18 cellular contexts compared by ENCODE assay signal in the genomic region with DNA sequence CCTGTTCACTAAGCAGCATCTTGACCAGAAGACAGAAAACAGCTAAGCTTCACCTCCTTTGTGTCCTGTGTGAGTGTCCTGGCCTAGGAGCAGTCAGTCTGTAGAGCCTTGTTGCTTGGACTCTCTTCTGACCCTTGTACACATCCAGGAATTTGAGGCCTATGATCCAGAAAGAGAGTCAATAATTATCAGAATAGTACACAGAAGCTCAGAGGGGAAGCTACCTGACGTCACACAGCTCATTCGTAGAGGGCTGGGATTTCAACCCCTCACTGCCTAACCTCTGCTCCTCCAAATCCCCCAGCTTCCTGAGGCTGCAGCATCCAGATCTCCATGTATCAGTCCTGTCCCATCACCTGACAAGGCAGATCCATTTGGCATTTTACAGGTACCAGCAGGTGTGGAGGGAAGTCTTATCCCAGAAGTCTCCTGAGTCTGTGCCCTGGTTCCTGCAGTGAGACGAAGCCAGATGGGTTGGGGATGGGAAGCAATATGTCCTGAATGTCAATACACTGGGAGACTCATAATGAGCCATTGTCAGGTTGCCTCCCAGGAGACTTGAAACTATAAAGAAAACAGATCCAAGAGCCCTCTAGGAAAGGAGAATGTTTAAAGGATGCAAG.
A peak's percentile ranks its signal among the peaks of the same experiment; 100 is the strongest.
DNase-seq lines count a peak whose midpoint lies in the region; ATAC-seq and TF ChIP-seq lines count a peak whose summit lies in the region.
"Had no signal": no experiment of that assay in that cellular context is flagged by ENCODE, and none has a peak within 500 bp of the region (broad histone marks: within the 10 kb centered on the region; RNA-seq: fewer than 3 reads in every experiment).

No MANE protein-coding gene starts in this region.

- peak; percentile 5 for DNase-seq in SK-MEL-5 (ENCODE audit: low read depth, low spot score)
- peak; percentile 18 for DNase-seq in left kidney (ENCODE audit: low read depth, low spot score)
- DNase-seq in neuronal stem cell (ENCODE audit: low spot score): no peak
- DNase-seq in mammary epithelial cell: no peak
- DNase-seq in NCI-H345 (lab: John Stamatoyannopoulos, UW): no peak
- DNase-seq in mucosa of descending colon: no peak
- DNase-seq: DMS153, H9, IMR-90, Kasumi-1, NCI-H1105 treated with DMSO at 0.1 percent for 48 hours, NCI-H1930, NCI-H526, OCI-M1, RPMI8226 had no signal

- WGBS in neuronal stem cell (ENCODE audit: extremely low coverage in 2 of 2, insufficient read length in 2 of 2, insufficient replicate concordance in 1 of 2), 2 donors: no CpG with 5 or more reads among the region's 3 CpGs
- WGBS in mammary epithelial cell (ENCODE audit: low coverage, missing lambda C conversion rate): 65% methylated on average over 3 of the region's 3 CpGs

- no peak overlapping the region for H3K4ac ChIP-seq in neuronal stem cell (ENCODE audit: low read length)

- H4K20me1 ChIP-seq in mammary epithelial cell (ENCODE audit: insufficient read depth, low read length): no peaks in the 10 kb centered on the region
- H4K20me1 ChIP-seq: BLaER1 had no signal

- H3K23ac ChIP-seq in neuronal stem cell (ENCODE audit: low read depth, low read length, poor library complexity): no peak overlapping the region

- no peak overlapping the region for H2AK5ac ChIP-seq in neuronal stem cell (ENCODE audit: low read depth, low read length)

- H2BK5ac ChIP-seq in neuronal stem cell (ENCODE audit: low read length): no peak overlapping the region

- no peak overlapping the region for H4K91ac ChIP-seq in neuronal stem cell (ENCODE audit: low read depth, low read length, poor library complexity)

- no peaks in the 10 kb centered on the region for H3K79me1 ChIP-seq in neuronal stem cell (ENCODE audit: low read depth, low read length)

- no TSS peak for BruUV-seq in mammary epithelial cell (replicated peaks; lab: Mats Ljungman, UMichigan)

- no peak overlapping the region for H3K4me3 ChIP-seq in HUES6 (ENCODE audit: low read depth, low read length)
- no peak overlapping the region for H3K4me3 ChIP-seq in neuronal stem cell (ENCODE audit: low read length in 2 of 2)
- H3K4me3 ChIP-seq in mammary epithelial cell (replicated peaks in 1 of 3; ENCODE audit: insufficient read depth in 1 of 3, low read depth in 2 of 3, low read length in 3 of 3): no peak overlapping the region
- H3K4me3 ChIP-seq in mucosa of descending colon: no peak overlapping the region
- H3K4me3 ChIP-seq: BLaER1, GM12878 had no signal

- H2BK120ac ChIP-seq in neuronal stem cell (ENCODE audit: low read depth, low read length): no peak overlapping the region

- H4K8ac ChIP-seq in neuronal stem cell (ENCODE audit: low read depth, low read length): no peak overlapping the region

- H3K9ac ChIP-seq in HUES6 (ENCODE audit: low read length) (peak overlapping the region; percentile 68), neuronal stem cell (ENCODE audit: low read depth, low read length, poor library complexity) (no peak overlapping the region), mammary epithelial cell (ENCODE audit: insufficient read depth, low read length) (no peak overlapping the region)
- H3K9ac ChIP-seq: BLaER1 had no signal

- dilution Hi-C loops in mammary epithelial cell (cut with HindIII; ENCODE audit: low sequenced_read_pairs): no loop called here

- no peak overlapping the region for H3K4me2 ChIP-seq in neuronal stem cell (ENCODE audit: insufficient read depth, low read length, poor library complexity, severe bottlenecking)
- H3K4me2 ChIP-seq in mammary epithelial cell (ENCODE audit: insufficient read depth, low read depth, low read length): no peak overlapping the region
- H3K4me2 ChIP-seq: BLaER1 had no signal

- H3K36me3 ChIP-seq in HUES6 (ENCODE audit: control insufficient read depth, insufficient read depth, low read length): no peaks in the 10 kb centered on the region
- H3K36me3 ChIP-seq in neuronal stem cell (replicated peaks in 1 of 2; ENCODE audit: control insufficient read depth in 2 of 2, insufficient read depth in 2 of 2, low read length in 2 of 2): no peaks in the 10 kb centered on the region
- H3K36me3 ChIP-seq in mammary epithelial cell (ENCODE audit: insufficient read depth, low read length): no peaks in the 10 kb centered on the region
- H3K36me3 ChIP-seq in mucosa of descending colon (ENCODE audit: low read depth): no peaks in the 10 kb centered on the region
- H3K36me3 ChIP-seq: BLaER1 had no signal

- H3K27me3 ChIP-seq in HUES6 (ENCODE audit: control insufficient read depth, insufficient read depth, low read length) (no peaks in the 10 kb centered on the region), neuronal stem cell (ENCODE audit: control insufficient read depth in 3 of 3, insufficient read depth in 3 of 3, low read depth in 1 of 3, low read length in 3 of 3) (no peaks in the 10 kb centered on the region), mammary epithelial cell (ENCODE audit: insufficient read depth, low read length) (no peaks in the 10 kb centered on the region)
- H3K27me3 ChIP-seq: BLaER1 had no signal

- H3K27ac ChIP-seq in HUES6 (ENCODE audit: low read depth, low read length): peak overlapping the region; percentile 36; the same call in 1 of the 2 replicates
- H3K27ac ChIP-seq in neuronal stem cell (replicated peaks; ENCODE audit: low read length): no peak overlapping the region
- H3K27ac ChIP-seq in mammary epithelial cell (ENCODE audit: insufficient read depth, low read depth, low read length): no peak overlapping the region
- H3K27ac ChIP-seq: BLaER1 had no signal

- ATAC-seq in mucosa of descending colon: no peak
- ATAC-seq: GM12878 had no signal

- no peak overlapping the region for H2BK12ac ChIP-seq in neuronal stem cell (ENCODE audit: low read length)

- peak overlapping the region; percentile 19 for H2AFZ ChIP-seq in neuronal stem cell (ENCODE audit: low read length)
- no peak overlapping the region for H2AFZ ChIP-seq in mammary epithelial cell (ENCODE audit: low read depth, low read length)

- H2BK15ac ChIP-seq in neuronal stem cell (ENCODE audit: low read length): no peak overlapping the region

- CTCF ChIA-PET in mammary epithelial cell (lab: Charles Lee; ENCODE audit: low non-redundant PET): no interaction called here

- H3K4me1 ChIP-seq in HUES6 (ENCODE audit: control insufficient read depth, insufficient read depth, low read length): peaks cover 21% of the 10 kb centered on the region; the same call in 1 of the 2 replicates
- H3K4me1 ChIP-seq in neuronal stem cell (ENCODE audit: control insufficient read depth in 2 of 2, insufficient read depth in 1 of 2, low read depth in 1 of 2, low read length in 2 of 2): peaks cover 9% of the 10 kb centered on the region in 2 donors
- H3K4me1 ChIP-seq in mammary epithelial cell (ENCODE audit: insufficient read depth, low read length): no peaks in the 10 kb centered on the region
- H3K4me1 ChIP-seq in mucosa of descending colon (ENCODE audit: low read depth): no peaks in the 10 kb centered on the region
- H3K4me1 ChIP-seq: BLaER1 had no signal

- TF ChIP-seq CTCF in mammary epithelial cell (conservative IDR thresholded peaks at IDR 0.05 in 1 of 2, IDR thresholded peaks at IDR 0.05 in 1 of 2; ENCODE audit: extremely low read depth in 1 of 2, insufficient read depth in 1 of 2, low read depth in 1 of 2, low read length in 2 of 2) (no peak), mucosa of descending colon (IDR thresholded peaks at IDR 0.05) (no peak)

- H3K14ac ChIP-seq in neuronal stem cell (ENCODE audit: low read length): no peak overlapping the region

- 0 out of 2 replicates have a peak, but pooled peaks cover 8% of the 10 kb centered on the region for H3K9me3 ChIP-seq in HUES6 (ENCODE audit: control insufficient read depth, insufficient read depth, low read depth, low read length)
- peaks cover 0 to 3% of the 10 kb centered on the region in 2 donors for H3K9me3 ChIP-seq in neuronal stem cell (replicated peaks in 1 of 2; ENCODE audit: control insufficient read depth in 2 of 2, insufficient read depth in 1 of 2, low read depth in 1 of 2, low read length in 2 of 2)
- H3K9me3 ChIP-seq in mammary epithelial cell (replicated peaks; ENCODE audit: insufficient read depth, low read length): no peaks in the 10 kb centered on the region
- no peaks in the 10 kb centered on the region for H3K9me3 ChIP-seq in mucosa of descending colon
- H3K9me3 ChIP-seq: BLaER1 had no signal

- H3K18ac ChIP-seq in neuronal stem cell (ENCODE audit: low read length): no peak overlapping the region

- H3K79me2 ChIP-seq in mammary epithelial cell (ENCODE audit: insufficient read depth, low read length): no peaks in the 10 kb centered on the region

- intact Hi-C loops in mammary epithelial cell (cut with micrococcal nuclease): no loop called here
- intact Hi-C loops in mucosa of descending colon (cut with DNase I, micrococcal nuclease): no loop called here

- in situ Hi-C loops in SK-MEL-5 (cut with HindIII; ENCODE audit: low pct_unique_long_range_greater_than_20kb, low sequenced_read_pairs): no loop called here
- in situ Hi-C loops in mammary epithelial cell (cut with MboI; ENCODE audit: low sequenced_read_pairs in 2 of 2): no loop called here

Comparison
In these comparisons a context has a peak if more than half of its experiments do, and no peak if none do; other contexts are left out.
1. DNase-seq: peak in SK-MEL-5 (single experiment) and left kidney (single experiment); none in neuronal stem cell (single experiment), mammary epithelial cell (single experiment), NCI-H345 (single experiment) and mucosa of descending colon (0 of 3).